Comparison of ENCODE assay signal across 9 cellular contexts in genomic region chr1:192489748-192490147, GRCh38.
DNase-seq lines count a peak whose midpoint lies in the region; ATAC-seq and TF ChIP-seq lines count a peak whose summit lies in the region.
"Had no signal": no experiment of that assay in that cellular context is flagged by ENCODE, and none has a peak within 500 bp of the region (broad histone marks: within the 10 kb centered on the region; RNA-seq: fewer than 3 reads in every experiment).

No MANE protein-coding gene starts in this region.

- H3K4me1 Mint-ChIP-seq in Calu3 (ENCODE audit: low read depth, unreplicated experiment) = peaks cover 20% of the 10 kb centered on the region

- H3K14ac ChIP-seq in trophoblast cell (ENCODE audit: low read length) = no peak overlapping the region

- H2BK5ac ChIP-seq in trophoblast cell (ENCODE audit: low read depth, low read length, poor library complexity) = no peak overlapping the region

- no peak overlapping the region for H3K18ac ChIP-seq in trophoblast cell (ENCODE audit: low read length)

- TF ChIP-seq CTCF in Calu3 (IDR thresholded peaks at IDR 0.05; ENCODE audit: unreplicated experiment) = no peak

- H4K8ac ChIP-seq in trophoblast cell (ENCODE audit: low read depth, low read length) = no peak overlapping the region

- no peaks in the 10 kb centered on the region for H3K9me3 Mint-ChIP-seq in Calu3 (ENCODE audit: low read depth, unreplicated experiment)
- H3K9me3 Mint-ChIP-seq: natural killer cell treated with Interleukin-12 subunit alpha and Interleukin-12 subunit beta and Interleukin-15 and Interleukin-18, amount 100 ng/mL, for 72 hours had no signal

- H3K4me3 Mint-ChIP-seq in Calu3 (ENCODE audit: low read depth, unreplicated experiment) = no peak overlapping the region
- H3K4me3 Mint-ChIP-seq: natural killer cell treated with Interleukin-12 subunit alpha and Interleukin-12 subunit beta and Interleukin-15 and Interleukin-18, amount 100 ng/mL, for 72 hours had no signal

- no peak overlapping the region for H3K23ac ChIP-seq in trophoblast cell (ENCODE audit: low read length)

- H3K27me3 ChIP-seq in trophoblast cell (ENCODE audit: insufficient read depth, low read length) = no peaks in the 10 kb centered on the region

- intact Hi-C loops in Calu3 (cut with micrococcal nuclease; ENCODE audit: unreplicated experiment) = loop anchor here (1.0 to 5.0 kb wide), 2 partner anchors 29 to 43 kb away; no protein-coding TSS in a partner anchor

- H4K91ac ChIP-seq in trophoblast cell (ENCODE audit: low read depth, low read length) = no peak overlapping the region

- ATAC-seq in GM19463 (IDR thresholded peaks at IDR 0.05; ENCODE audit: unreplicated experiment) = peak; percentile 94

- peak; percentile 64 for DNase-seq in Calu3
- DNase-seq in HT1080 (ENCODE audit: low read depth) = peak; percentile 85
- peak; percentile 81 for DNase-seq in SK-N-DZ (ENCODE audit: low spot score)
- DNase-seq in fibroblast of peridontal ligament (ENCODE audit: extremely low read depth) = peak; percentile 94
- peak; percentile 91 to 92 for DNase-seq in trophoblast cell
- DNase-seq in NCI-H524 treated with DMSO at 0.1 percent for 48 hours (lab: John Stamatoyannopoulos, UW) = no peak
- DNase-seq in GM19240 (ENCODE audit: insufficient read length, low spot score) = no peak

- H3K27ac ChIP-seq in trophoblast cell (ENCODE audit: low read depth, low read length) = no peak overlapping the region

- H3K79me1 ChIP-seq in trophoblast cell (ENCODE audit: low read length) = no peaks in the 10 kb centered on the region

- no peaks in the 10 kb centered on the region for H3K27me3 Mint-ChIP-seq in Calu3 (ENCODE audit: unreplicated experiment)
- H3K27me3 Mint-ChIP-seq: natural killer cell treated with Interleukin-12 subunit alpha and Interleukin-12 subunit beta and Interleukin-15 and Interleukin-18, amount 100 ng/mL, for 72 hours had no signal

- no peak overlapping the region for H3K9ac ChIP-seq in trophoblast cell (ENCODE audit: low read length)

- no CpG with 5 or more reads among the region's 2 CpGs for WGBS in trophoblast cell (ENCODE audit: extremely low coverage, insufficient coverage, insufficient read length)

- no peak overlapping the region for H2AFZ ChIP-seq in trophoblast cell (ENCODE audit: insufficient read depth, low read length, poor library complexity)

- no peak overlapping the region for H2BK12ac ChIP-seq in trophoblast cell (ENCODE audit: low read length)

- no peaks in the 10 kb centered on the region for H3K4me1 ChIP-seq in trophoblast cell (ENCODE audit: control insufficient read depth in 1 of 2, insufficient read depth in 2 of 2, low read length in 2 of 2)

- no peak overlapping the region for H2AK5ac ChIP-seq in trophoblast cell (ENCODE audit: low read length)

- H3K27ac Mint-ChIP-seq in Calu3 (ENCODE audit: unreplicated experiment) = peak overlapping the region; percentile 82

- no peak overlapping the region for H3K4ac ChIP-seq in trophoblast cell (ENCODE audit: low read depth, low read length)

- H3K36me3 Mint-ChIP-seq in Calu3 (ENCODE audit: insufficient read depth, unreplicated experiment) = no peaks in the 10 kb centered on the region
- H3K36me3 Mint-ChIP-seq: natural killer cell treated with Interleukin-12 subunit alpha and Interleukin-12 subunit beta and Interleukin-15 and Interleukin-18, amount 100 ng/mL, for 72 hours had no signal

- H2BK120ac ChIP-seq in trophoblast cell (ENCODE audit: insufficient read depth, low read length, poor library complexity) = no peak overlapping the region

- no peaks in the 10 kb centered on the region for H3K79me2 ChIP-seq in trophoblast cell (ENCODE audit: control insufficient read depth, insufficient read depth, low read length, poor library complexity)

- CTCF ChIA-PET in Calu3 (lab: Charles Lee) = interaction anchor here (0.7 to 1.3 kb wide), 2 partner anchors 9 to 95 kb away, joined by 3 read pairs; no protein-coding TSS in a partner anchor

- H3K9me3 ChIP-seq in trophoblast cell (ENCODE audit: insufficient read depth, low read depth, low read length) = no peaks in the 10 kb centered on the region

- BruUV-seq in Calu3 (replicated peaks; lab: Mats Ljungman, UMichigan) = no TSS peak

- H4K12ac ChIP-seq in trophoblast cell (ENCODE audit: low read depth, low read length) = no peak overlapping the region

- H3K4me2 ChIP-seq in trophoblast cell (ENCODE audit: low read length) = no peak overlapping the region

- no peak overlapping the region for H3K4me3 ChIP-seq in trophoblast cell (ENCODE audit: low read depth, low read length)

- H3K36me3 ChIP-seq in trophoblast cell (ENCODE audit: control insufficient read depth in 1 of 2, insufficient read depth in 2 of 2, low read length in 2 of 2) = no peaks in the 10 kb centered on the region

Comparison
In these comparisons a context has a peak if more than half of its experiments do, and no peak if none do; other contexts are left out.
1. DNase-seq: peak in Calu3 (single experiment), HT1080 (single experiment), SK-N-DZ (single experiment), fibroblast of peridontal ligament (single experiment) and trophoblast cell (2 of 2); none in NCI-H524 treated with DMSO at 0.1 percent for 48 hours (single experiment) and GM19240 (single experiment).